In genomic region chr22:49659281-49659923, GRCh38 we compare ENCODE assay signal across 28 cellular contexts.
DNase-seq lines count a peak whose midpoint lies in the region; ATAC-seq, FAIRE-seq and TF ChIP-seq lines count a peak whose summit lies in the region.
"Had no signal": no experiment of that assay in that cellular context is flagged by ENCODE, and none has a peak within 500 bp of the region (broad histone marks: within the 10 kb centered on the region; RNA-seq: fewer than 3 reads in every experiment).

No MANE protein-coding gene starts in this region.

- H3K4me3 ChIP-seq in coronary artery (no peak overlapping the region), neuronal stem cell (ENCODE audit: low read length in 2 of 2) (no peak overlapping the region), aorta (ENCODE audit: low read length in 2 of 2) (no peak overlapping the region), pancreas (no peak overlapping the region)
- H3K4me3 ChIP-seq: GM23338, neural progenitor cell, skin epidermis, thyroid gland had no signal

- H2AFZ ChIP-seq in neuronal stem cell (ENCODE audit: low read length): no peak overlapping the region
- H2AFZ ChIP-seq: GM23338, neural progenitor cell had no signal

- H3K23ac ChIP-seq in neuronal stem cell (ENCODE audit: low read depth, low read length, poor library complexity): no peak overlapping the region

- intact Hi-C loops in cardiac septum (cut with DNase I): no loop called here
- intact Hi-C loops in left cardiac atrium (cut with DNase I): no loop called here
- intact Hi-C loops in aorta (cut with DNase I): no loop called here
- intact Hi-C loops in pancreas (cut with DNase I): no loop called here

- H3K27ac ChIP-seq in coronary artery (no peak overlapping the region), neuronal stem cell (replicated peaks; ENCODE audit: low read length) (no peak overlapping the region), aorta (ENCODE audit: low read depth in 1 of 2, low read length in 2 of 2) (no peak overlapping the region), pancreas (no peak overlapping the region)
- H3K27ac ChIP-seq: neural progenitor cell, VCaP had no signal

- no peak overlapping the region for H2BK5ac ChIP-seq in neuronal stem cell (ENCODE audit: low read length)

- H3K4me1 ChIP-seq in neuronal stem cell (ENCODE audit: control insufficient read depth in 2 of 2, insufficient read depth in 1 of 2, low read depth in 1 of 2, low read length in 2 of 2) (peaks cover 0 to 4% of the 10 kb centered on the region in 2 donors), aorta (ENCODE audit: control insufficient read depth in 1 of 2, insufficient read depth in 2 of 2, low read length in 2 of 2) (no peaks in the 10 kb centered on the region), pancreas (no peaks in the 10 kb centered on the region)
- H3K4me1 ChIP-seq: Caco-2 had no signal

- H3K18ac ChIP-seq in neuronal stem cell (ENCODE audit: low read length): peak overlapping the region; percentile 62

- H3K27me3 ChIP-seq in neuronal stem cell (ENCODE audit: control insufficient read depth in 3 of 3, insufficient read depth in 3 of 3, low read depth in 1 of 3, low read length in 3 of 3) (peaks cover 0 to 5% (median 0%) of the 10 kb centered on the region in 3 experiments), aorta (ENCODE audit: control insufficient read depth in 1 of 2, insufficient read depth in 2 of 2, low read length in 1 of 2) (no peaks in the 10 kb centered on the region), pancreas (peaks cover 0 to 14% (median 0%) of the 10 kb centered on the region in 4 donors)
- H3K27me3 ChIP-seq: neural progenitor cell, thyroid gland had no signal

- H3K9ac ChIP-seq in neuronal stem cell (ENCODE audit: low read depth, low read length, poor library complexity): no peak overlapping the region
- H3K9ac ChIP-seq: neural progenitor cell had no signal

- H3K79me1 ChIP-seq in neuronal stem cell (ENCODE audit: low read depth, low read length): no peaks in the 10 kb centered on the region

- H2BK12ac ChIP-seq in neuronal stem cell (ENCODE audit: low read length): no peak overlapping the region

- ATAC-seq in left cardiac atrium (no peak), aorta (ENCODE audit: low FRiP score) (no peak), pancreas (no peak)
- ATAC-seq: SK-N-SH treated with all-trans-retinoic acid at 6 μM for 48 hours had no signal

- H4K8ac ChIP-seq in neuronal stem cell (ENCODE audit: low read depth, low read length): no peak overlapping the region

- no peak overlapping the region for H2AK5ac ChIP-seq in neuronal stem cell (ENCODE audit: low read depth, low read length)

- no peak overlapping the region for H3K4ac ChIP-seq in neuronal stem cell (ENCODE audit: low read length)

- no CpG with 5 or more reads among the region's 19 CpGs for WGBS in neuronal stem cell (ENCODE audit: extremely low coverage in 2 of 2, insufficient read length in 2 of 2, insufficient replicate concordance in 1 of 2), 2 donors
- WGBS in aorta, 2 donors: 72 to 74% methylated on average over 19 of the region's 19 CpGs
- WGBS in pancreas, 2 donors: 47 to 58% methylated on average over 19 of the region's 19 CpGs

- no peak overlapping the region for H4K91ac ChIP-seq in neuronal stem cell (ENCODE audit: low read depth, low read length, poor library complexity)

- H3K9me3 ChIP-seq in neuronal stem cell (replicated peaks in 1 of 2; ENCODE audit: control insufficient read depth in 2 of 2, insufficient read depth in 1 of 2, low read depth in 1 of 2, low read length in 2 of 2) (no peaks in the 10 kb centered on the region), aorta (ENCODE audit: control insufficient read depth, low read length) (no peaks in the 10 kb centered on the region), pancreas (no peaks in the 10 kb centered on the region)
- H3K9me3 ChIP-seq: Caco-2, thyroid gland had no signal

- H3K36me3 ChIP-seq in neuronal stem cell (replicated peaks in 1 of 2; ENCODE audit: control insufficient read depth in 2 of 2, insufficient read depth in 2 of 2, low read length in 2 of 2) (no peaks in the 10 kb centered on the region), aorta (ENCODE audit: control insufficient read depth in 1 of 2, insufficient read depth in 2 of 2, low read length in 1 of 2) (no peaks in the 10 kb centered on the region), pancreas (no peaks in the 10 kb centered on the region)
- H3K36me3 ChIP-seq: neural progenitor cell, thyroid gland had no signal

- FAIRE-seq in pancreas (lab: Jason Lieb, UNC): no peak
- FAIRE-seq: bronchial epithelial cell, colon had no signal

- peak; percentile 68 for DNase-seq in cardiac septum (ENCODE audit: low spot score)
- DNase-seq in left cardiac atrium: no peak
- peak; percentile 59 for DNase-seq in coronary artery (ENCODE audit: low spot score)
- DNase-seq in neuronal stem cell (ENCODE audit: low spot score): no peak
- peak; percentile 32 to 67 for DNase-seq in aorta
- DNase-seq in pancreas: no peak
- no peak for DNase-seq in activated CD4-positive, alpha-beta T cell treated with anti-CD3 and anti-CD28 coated beads, Interleukin-2, amount 50 U/mL, for 4 hours
- DNase-seq: activated CD4-positive, alpha-beta T cell treated with anti-CD3 and anti-CD28 coated beads, Interleukin-2, amount 10 ng/mL, durations not matched to agents 7 days and 5 days; activated naive CD4-positive, alpha-beta T cell treated with anti-CD3 and anti-CD28 coated beads for 36 hours; amniotic stem cell; C1 segment of cervical spinal cord; DMS79; effector CD8-positive, alpha-beta T cell; GDM1; kidney glomerular epithelial cell; NCI-H2081 treated with DMSO at 0.1 percent for 48 hours; NCI-H774; RPMI8226; T-helper 2 cell; thyroid gland had no signal

- peak overlapping the region; percentile 75 for H3K14ac ChIP-seq in neuronal stem cell (ENCODE audit: low read length)

- no peak overlapping the region for H2BK15ac ChIP-seq in neuronal stem cell (ENCODE audit: low read length)

- no peak overlapping the region for H3K4me2 ChIP-seq in neuronal stem cell (ENCODE audit: insufficient read depth, low read length, poor library complexity, severe bottlenecking)
- H3K4me2 ChIP-seq: GM23338, neural progenitor cell had no signal

- TF ChIP-seq CTCF in coronary artery (IDR thresholded peaks at IDR 0.05) (no peak), pancreas (IDR thresholded peaks at IDR 0.05) (no peak)

- H2BK120ac ChIP-seq in neuronal stem cell (ENCODE audit: low read depth, low read length): no peak overlapping the region

Comparison
In these comparisons a context has a peak if more than half of its experiments do, and no peak if none do; other contexts are left out.
1. DNase-seq: peak in cardiac septum (single experiment), coronary artery (single experiment) and aorta (2 of 2); none in left cardiac atrium (single experiment), neuronal stem cell (single experiment), pancreas (0 of 6) and activated CD4-positive, alpha-beta T cell treated with anti-CD3 and anti-CD28 coated beads, Interleukin-2, amount 50 U/mL, for 4 hours (0 of 2).